13 cellular contexts compared by ENCODE assay signal in genomic region chr1:40416709-40417108, GRCh38. TPM values are rescaled to one million over a fixed set of nuclear protein-coding genes. Genes with fewer than 3 reads are reported as not detected.
DNase-seq lines count a peak whose midpoint lies in the region; ATAC-seq and TF ChIP-seq lines count a peak whose summit lies in the region.
"Had no signal": no experiment of that assay in that cellular context is flagged by ENCODE, and none has a peak within 500 bp of the region (broad histone marks: within the 10 kb centered on the region; RNA-seq: fewer than 3 reads in every experiment).

No MANE protein-coding gene starts in this region.

- H3K4me1 Mint-ChIP-seq in activated CD8-positive, alpha-beta T cell treated with anti-CD3 and anti-CD28 coated beads for 36 hours (ENCODE audit: low read depth), result peaks cover 39% of the 10 kb centered on the region
- H3K4me1 Mint-ChIP-seq in activated CD8-positive, alpha-beta T cell treated with anti-CD3 and anti-CD28 coated beads, Interleukin-2, amount 10 ng/mL, durations not matched to agents 7 days and 5 days (ENCODE audit: low read depth), result peaks cover 33% of the 10 kb centered on the region
- H3K4me1 Mint-ChIP-seq in natural killer cell (peaks cover 36 to 37% of the 10 kb centered on the region in 2 donors), memory B cell (peaks cover 6% of the 10 kb centered on the region)
- peaks cover 42 to 49% of the 10 kb centered on the region in 2 donors for H3K4me1 Mint-ChIP-seq in natural killer cell treated with Interleukin-12 subunit alpha and Interleukin-12 subunit beta and Interleukin-15 and Interleukin-18, amount 100 ng/mL, for 72 hours (ENCODE audit: low read depth in 2 of 2)
- peaks cover 14% of the 10 kb centered on the region for H3K4me1 Mint-ChIP-seq in stimulated activated memory B cell treated with anti-CD40 and anti-IgM and Interleukin-4, amounts not matched to agents 10 μg/mL and 1 μg/mL and 100 μg/mL, for 72 hours
- H3K4me1 Mint-ChIP-seq in activated CD8-positive, alpha-beta memory T cell treated with anti-CD3 and anti-CD28 coated beads, Interleukin-2, amount 10 ng/mL, durations not matched to agents 7 days and 5 days, result peaks cover 29% of the 10 kb centered on the region

- POLR2A ChIA-PET in activated CD8-positive, alpha-beta T cell treated with anti-CD3 and anti-CD28 coated beads for 36 hours (lab: Charles Lee), result interaction anchor here (0.6 to 1.2 kb wide), 3 partner anchors 8 to 37 kb away, joined by 3 read pairs; no protein-coding TSS in a partner anchor
- POLR2A ChIA-PET in activated CD8-positive, alpha-beta T cell treated with anti-CD3 and anti-CD28 coated beads, Interleukin-2, amount 10 ng/mL, durations not matched to agents 7 days and 5 days (lab: Charles Lee), result no interaction called here

- no peaks in the 10 kb centered on the region for H3K27me3 Mint-ChIP-seq in activated CD8-positive, alpha-beta T cell treated with anti-CD3 and anti-CD28 coated beads for 36 hours
- no peaks in the 10 kb centered on the region for H3K27me3 Mint-ChIP-seq in activated CD8-positive, alpha-beta T cell treated with anti-CD3 and anti-CD28 coated beads, Interleukin-2, amount 10 ng/mL, durations not matched to agents 7 days and 5 days (ENCODE audit: low read depth)
- no peaks in the 10 kb centered on the region for H3K27me3 Mint-ChIP-seq in natural killer cell (ENCODE audit: low read depth in 2 of 2)
- no peaks in the 10 kb centered on the region for H3K27me3 Mint-ChIP-seq in natural killer cell treated with Interleukin-12 subunit alpha and Interleukin-12 subunit beta and Interleukin-15 and Interleukin-18, amount 100 ng/mL, for 72 hours
- no peaks in the 10 kb centered on the region for H3K27me3 Mint-ChIP-seq in memory B cell
- no peaks in the 10 kb centered on the region for H3K27me3 Mint-ChIP-seq in stimulated activated memory B cell treated with anti-CD40 and anti-IgM and Interleukin-4, amounts not matched to agents 10 μg/mL and 1 μg/mL and 100 μg/mL, for 72 hours
- H3K27me3 Mint-ChIP-seq in activated CD8-positive, alpha-beta memory T cell treated with anti-CD3 and anti-CD28 coated beads, Interleukin-2, amount 10 ng/mL, durations not matched to agents 7 days and 5 days, result no peaks in the 10 kb centered on the region

- no peak overlapping the region for H3K4me3 Mint-ChIP-seq in activated CD8-positive, alpha-beta T cell treated with anti-CD3 and anti-CD28 coated beads for 36 hours
- no peak overlapping the region for H3K4me3 Mint-ChIP-seq in activated CD8-positive, alpha-beta T cell treated with anti-CD3 and anti-CD28 coated beads, Interleukin-2, amount 10 ng/mL, durations not matched to agents 7 days and 5 days
- H3K4me3 Mint-ChIP-seq in natural killer cell (no peak overlapping the region), memory B cell (no peak overlapping the region)
- H3K4me3 Mint-ChIP-seq in natural killer cell treated with Interleukin-12 subunit alpha and Interleukin-12 subunit beta and Interleukin-15 and Interleukin-18, amount 100 ng/mL, for 72 hours, result no peak overlapping the region
- no peak overlapping the region for H3K4me3 Mint-ChIP-seq in stimulated activated memory B cell treated with anti-CD40 and anti-IgM and Interleukin-4, amounts not matched to agents 10 μg/mL and 1 μg/mL and 100 μg/mL, for 72 hours
- no peak overlapping the region for H3K4me3 Mint-ChIP-seq in activated CD8-positive, alpha-beta memory T cell treated with anti-CD3 and anti-CD28 coated beads, Interleukin-2, amount 10 ng/mL, durations not matched to agents 7 days and 5 days
- H3K4me3 Mint-ChIP-seq: CD14-positive monocyte had no signal

- no peak for ATAC-seq in activated CD8-positive, alpha-beta T cell treated with anti-CD3 and anti-CD28 coated beads for 36 hours
- no peak for ATAC-seq in activated CD8-positive, alpha-beta T cell treated with anti-CD3 and anti-CD28 coated beads, Interleukin-2, amount 10 ng/mL, durations not matched to agents 7 days and 5 days
- ATAC-seq in natural killer cell, result no peak
- ATAC-seq in natural killer cell treated with Interleukin-12 subunit alpha and Interleukin-12 subunit beta and Interleukin-15 and Interleukin-18, amount 100 ng/mL, for 72 hours, result no peak
- ATAC-seq in memory B cell (ENCODE audit: low read depth), result no peak
- no peak for ATAC-seq in stimulated activated memory B cell treated with anti-CD40 and anti-IgM and Interleukin-4, amounts not matched to agents 10 μg/mL and 1 μg/mL and 100 μg/mL, for 72 hours
- no peak for ATAC-seq in activated CD8-positive, alpha-beta memory T cell treated with anti-CD3 and anti-CD28 coated beads, Interleukin-2, amount 10 ng/mL, durations not matched to agents 7 days and 5 days
- ATAC-seq: HCT116 had no signal

- no peaks in the 10 kb centered on the region for H3K9me3 Mint-ChIP-seq in activated CD8-positive, alpha-beta T cell treated with anti-CD3 and anti-CD28 coated beads for 36 hours
- H3K9me3 Mint-ChIP-seq in activated CD8-positive, alpha-beta T cell treated with anti-CD3 and anti-CD28 coated beads, Interleukin-2, amount 10 ng/mL, durations not matched to agents 7 days and 5 days (ENCODE audit: insufficient read depth), result no peaks in the 10 kb centered on the region
- no peaks in the 10 kb centered on the region for H3K9me3 Mint-ChIP-seq in natural killer cell
- no peaks in the 10 kb centered on the region for H3K9me3 Mint-ChIP-seq in natural killer cell treated with Interleukin-12 subunit alpha and Interleukin-12 subunit beta and Interleukin-15 and Interleukin-18, amount 100 ng/mL, for 72 hours
- H3K9me3 Mint-ChIP-seq in memory B cell, result no peaks in the 10 kb centered on the region
- H3K9me3 Mint-ChIP-seq in stimulated activated memory B cell treated with anti-CD40 and anti-IgM and Interleukin-4, amounts not matched to agents 10 μg/mL and 1 μg/mL and 100 μg/mL, for 72 hours, result no peaks in the 10 kb centered on the region
- no peaks in the 10 kb centered on the region for H3K9me3 Mint-ChIP-seq in activated CD8-positive, alpha-beta memory T cell treated with anti-CD3 and anti-CD28 coated beads, Interleukin-2, amount 10 ng/mL, durations not matched to agents 7 days and 5 days (ENCODE audit: low read depth)
- H3K9me3 Mint-ChIP-seq: CD14-positive monocyte had no signal

- DNase-seq in activated CD8-positive, alpha-beta T cell treated with anti-CD3 and anti-CD28 coated beads for 36 hours, result no peak
- DNase-seq in activated CD8-positive, alpha-beta T cell treated with anti-CD3 and anti-CD28 coated beads, Interleukin-2, amount 10 ng/mL, durations not matched to agents 7 days and 5 days, result no peak
- no peak for DNase-seq in natural killer cell
- DNase-seq in natural killer cell treated with Interleukin-12 subunit alpha and Interleukin-12 subunit beta and Interleukin-15 and Interleukin-18, amount 100 ng/mL, for 72 hours (ENCODE audit: low spot score), result no peak
- DNase-seq in memory B cell (ENCODE audit: low spot score in 2 of 2), result no peak
- DNase-seq in NCI-H2196 (lab: John Stamatoyannopoulos, UW; ENCODE audit: unreplicated experiment), result no peak
- no peak for DNase-seq in activated CD8-positive, alpha-beta memory T cell treated with anti-CD3 and anti-CD28 coated beads, Interleukin-2, amount 10 ng/mL, durations not matched to agents 7 days and 5 days
- DNase-seq: DMS53, GF-D8, GM23248 had no signal

- intact Hi-C loops in activated CD8-positive, alpha-beta T cell treated with anti-CD3 and anti-CD28 coated beads for 36 hours (cut with micrococcal nuclease), result no loop called here
- intact Hi-C loops in natural killer cell (cut with micrococcal nuclease), result no loop called here

- CTCF ChIA-PET in activated CD8-positive, alpha-beta T cell treated with anti-CD3 and anti-CD28 coated beads for 36 hours (lab: Charles Lee), result interaction anchor here (1.0 to 2.9 kb wide), 5 partner anchors 12 to 264 kb away, joined by 3 to 10 read pairs (median 8); no protein-coding TSS in a partner anchor
- CTCF ChIA-PET in activated CD8-positive, alpha-beta T cell treated with anti-CD3 and anti-CD28 coated beads, Interleukin-2, amount 10 ng/mL, durations not matched to agents 7 days and 5 days (lab: Charles Lee), result interaction anchor here (1.4 to 3.5 kb wide), 4 partner anchors 22 to 264 kb away, joined by 3 to 11 read pairs (median 4); partner anchors contain the start of gene EXO5
- CTCF ChIA-PET in activated CD8-positive, alpha-beta memory T cell treated with anti-CD3 and anti-CD28 coated beads, Interleukin-2, amount 10 ng/mL, durations not matched to agents 7 days and 5 days (lab: Charles Lee), result interaction anchor here (0.7 to 1.4 kb wide), 3 partner anchors 12 to 273 kb away, joined by 3 to 6 read pairs (median 3); no protein-coding TSS in a partner anchor

- H3K36me3 Mint-ChIP-seq in activated CD8-positive, alpha-beta T cell treated with anti-CD3 and anti-CD28 coated beads for 36 hours (ENCODE audit: low read depth), result peaks cover 90% of the 10 kb centered on the region
- H3K36me3 Mint-ChIP-seq in activated CD8-positive, alpha-beta T cell treated with anti-CD3 and anti-CD28 coated beads, Interleukin-2, amount 10 ng/mL, durations not matched to agents 7 days and 5 days (ENCODE audit: low read depth), result peaks cover 88% of the 10 kb centered on the region
- peaks cover 37% of the 10 kb centered on the region for H3K36me3 Mint-ChIP-seq in natural killer cell
- H3K36me3 Mint-ChIP-seq in natural killer cell treated with Interleukin-12 subunit alpha and Interleukin-12 subunit beta and Interleukin-15 and Interleukin-18, amount 100 ng/mL, for 72 hours, result peaks cover 72% of the 10 kb centered on the region
- H3K36me3 Mint-ChIP-seq in memory B cell, result peaks cover 64% of the 10 kb centered on the region
- peaks cover 94% of the 10 kb centered on the region for H3K36me3 Mint-ChIP-seq in stimulated activated memory B cell treated with anti-CD40 and anti-IgM and Interleukin-4, amounts not matched to agents 10 μg/mL and 1 μg/mL and 100 μg/mL, for 72 hours
- H3K36me3 Mint-ChIP-seq in activated CD8-positive, alpha-beta memory T cell treated with anti-CD3 and anti-CD28 coated beads, Interleukin-2, amount 10 ng/mL, durations not matched to agents 7 days and 5 days, result peaks cover 91% of the 10 kb centered on the region

- peak overlapping the region; percentile 16 for H3K27ac Mint-ChIP-seq in activated CD8-positive, alpha-beta T cell treated with anti-CD3 and anti-CD28 coated beads for 36 hours
- H3K27ac Mint-ChIP-seq in activated CD8-positive, alpha-beta T cell treated with anti-CD3 and anti-CD28 coated beads, Interleukin-2, amount 10 ng/mL, durations not matched to agents 7 days and 5 days, result no peak overlapping the region
- H3K27ac Mint-ChIP-seq in natural killer cell, result peak overlapping the region; percentile 69 to 89
- peak overlapping the region in 1 of 2 donors; percentile 65 for H3K27ac Mint-ChIP-seq in natural killer cell treated with Interleukin-12 subunit alpha and Interleukin-12 subunit beta and Interleukin-15 and Interleukin-18, amount 100 ng/mL, for 72 hours
- peak overlapping the region; percentile 17 for H3K27ac Mint-ChIP-seq in memory B cell
- H3K27ac Mint-ChIP-seq in stimulated activated memory B cell treated with anti-CD40 and anti-IgM and Interleukin-4, amounts not matched to agents 10 μg/mL and 1 μg/mL and 100 μg/mL, for 72 hours, result peak overlapping the region; percentile 51
- H3K27ac Mint-ChIP-seq in activated CD8-positive, alpha-beta memory T cell treated with anti-CD3 and anti-CD28 coated beads, Interleukin-2, amount 10 ng/mL, durations not matched to agents 7 days and 5 days, result no peak overlapping the region

- no peak for TF ChIP-seq CTCF in activated CD8-positive, alpha-beta T cell treated with anti-CD3 and anti-CD28 coated beads for 36 hours (IDR thresholded peaks at IDR 0.05)
- no peak for TF ChIP-seq CTCF in natural killer cell (IDR thresholded peaks at IDR 0.05)

RNA-seq across cellular contexts. Expression of gene ZFP69B, which starts 33.6 kb away (rescaled TPM):
- total RNA-seq in activated CD8-positive, alpha-beta T cell treated with anti-CD3 and anti-CD28 coated beads for 36 hours, result 1 to 10 TPM; 3.5 to 4.1 TPM
- 1 to 10 TPM; 3.6 to 3.8 TPM for total RNA-seq in activated CD8-positive, alpha-beta T cell treated with anti-CD3 and anti-CD28 coated beads, Interleukin-2, amount 10 ng/mL, durations not matched to agents 7 days and 5 days
- 1 to 10 TPM; 2.2 to 2.4 (median 2.3) TPM for total RNA-seq in natural killer cell
- 1 to 10 TPM; 4.0 to 6.2 TPM for total RNA-seq in natural killer cell treated with Interleukin-12 subunit alpha and Interleukin-12 subunit beta and Interleukin-15 and Interleukin-18, amount 100 ng/mL, for 72 hours
- total RNA-seq in activated CD8-positive, alpha-beta memory T cell treated with anti-CD3 and anti-CD28 coated beads, Interleukin-2, amount 10 ng/mL, durations not matched to agents 7 days and 5 days, result 1 to 10 TPM; 3.8 to 5.1 TPM

RNA-seq across cellular contexts. Expression of gene SMAP2, which starts 43.2 kb away (rescaled TPM):
- total RNA-seq in activated CD8-positive, alpha-beta T cell treated with anti-CD3 and anti-CD28 coated beads for 36 hours, result 100 to 1,000 TPM; 204 to 209 TPM
- 100 to 1,000 TPM; 106 to 107 TPM for total RNA-seq in activated CD8-positive, alpha-beta T cell treated with anti-CD3 and anti-CD28 coated beads, Interleukin-2, amount 10 ng/mL, durations not matched to agents 7 days and 5 days
- total RNA-seq in natural killer cell, result 100 to 1,000 TPM in 2 of 3 donors, 10 to 100 TPM in 1; 95.0 to 136 (median 127) TPM
- 100 to 1,000 TPM; 132 to 158 TPM for total RNA-seq in natural killer cell treated with Interleukin-12 subunit alpha and Interleukin-12 subunit beta and Interleukin-15 and Interleukin-18, amount 100 ng/mL, for 72 hours
- 100 to 1,000 TPM; 116 to 145 TPM for total RNA-seq in activated CD8-positive, alpha-beta memory T cell treated with anti-CD3 and anti-CD28 coated beads, Interleukin-2, amount 10 ng/mL, durations not matched to agents 7 days and 5 days

Comparison
In these comparisons a context has a peak if more than half of its experiments do, and no peak if none do; other contexts are left out.
1. H3K27ac Mint-ChIP-seq: peak in activated CD8-positive, alpha-beta T cell treated with anti-CD3 and anti-CD28 coated beads for 36 hours (single experiment), natural killer cell (2 of 2), memory B cell (single experiment) and stimulated activated memory B cell treated with anti-CD40 and anti-IgM and Interleukin-4, amounts not matched to agents 10 μg/mL and 1 μg/mL and 100 μg/mL, for 72 hours (single experiment); none in activated CD8-positive, alpha-beta T cell treated with anti-CD3 and anti-CD28 coated beads, Interleukin-2, amount 10 ng/mL, durations not matched to agents 7 days and 5 days (single experiment) and activated CD8-positive, alpha-beta memory T cell treated with anti-CD3 and anti-CD28 coated beads, Interleukin-2, amount 10 ng/mL, durations not matched to agents 7 days and 5 days (single experiment).